ENCODE assay signal across 17 cellular contexts in genomic region chr6:119322715-119323350, GRCh38. TPM values are rescaled to one million over a fixed set of nuclear protein-coding genes. Genes with fewer than 3 reads are reported as not detected.
DNase-seq lines count a peak whose midpoint lies in the region; ATAC-seq and FAIRE-seq lines count a peak whose summit lies in the region.
"Had no signal": no experiment of that assay in that cellular context is flagged by ENCODE, and none has a peak within 500 bp of the region (broad histone marks: within the 10 kb centered on the region; RNA-seq: fewer than 3 reads in every experiment).

No MANE protein-coding gene starts in this region.

- peaks cover 25% of the 10 kb centered on the region for H3K36me3 Mint-ChIP-seq in T-helper 2 cell treated with Interferon-gamma antibody and Interleukin-4, amounts not matched to agents 5 μg/mL and 100 μg/mL, for 36 hours (ENCODE audit: low read depth)

- DNase-seq in activated CD4-positive, CD25-positive, alpha-beta regulatory T cell (lab: John Stamatoyannopoulos, UW), result no peak
- no peak for DNase-seq in T-helper 2 cell treated with Interferon-gamma antibody and Interleukin-4, amounts not matched to agents 5 μg/mL and 100 μg/mL, for 36 hours (ENCODE audit: low spot score)
- no peak for DNase-seq in left lobe of liver (ENCODE audit: low spot score)
- no peak for DNase-seq in frontal cortex (ENCODE audit: low spot score in 2 of 2)
- DNase-seq in HuH-7.5 (ENCODE audit: low spot score), result no peak
- no peak for DNase-seq in globus pallidus (ENCODE audit: low spot score)
- DNase-seq: GDM1; GOT3; Kasumi-1; NCI-H1694 treated with DMSO at 0.1 percent for 48 hours; NCI-H526; nephron progenitor cell; right cardiac atrium; stimulated activated CD4-positive, alpha-beta T cell treated with anti-CD3 and anti-CD28 coated beads, Interleukin-2, amount 100 ng/mL, for 48 hours had no signal

- peaks cover 39% of the 10 kb centered on the region for H3K4me1 Mint-ChIP-seq in T-helper 2 cell treated with Interferon-gamma antibody and Interleukin-4, amounts not matched to agents 5 μg/mL and 100 μg/mL, for 36 hours (ENCODE audit: low read depth)

- H3K4me3 Mint-ChIP-seq in T-helper 2 cell treated with Interferon-gamma antibody and Interleukin-4, amounts not matched to agents 5 μg/mL and 100 μg/mL, for 36 hours, result peak overlapping the region; percentile 69
- H3K4me3 Mint-ChIP-seq: CD14-positive monocyte, nephron progenitor cell had no signal

- FAIRE-seq in frontal cortex (lab: Jason Lieb, UNC), result no peak

- no peaks in the 10 kb centered on the region for H3K9me3 Mint-ChIP-seq in T-helper 2 cell treated with Interferon-gamma antibody and Interleukin-4, amounts not matched to agents 5 μg/mL and 100 μg/mL, for 36 hours
- H3K9me3 Mint-ChIP-seq: CD14-positive monocyte, nephron progenitor cell had no signal

- ATAC-seq in activated CD4-positive, CD25-positive, alpha-beta regulatory T cell treated with anti-CD3 and anti-CD28 coated beads, Interleukin-2, amount 50 U/mL, for 24 hours, result peak; percentile 41 to 56
- ATAC-seq in GM21423 (IDR thresholded peaks at IDR 0.05; ENCODE audit: unreplicated experiment), result peak; percentile 46
- peak; percentile 35 for ATAC-seq in left lobe of liver

- H3K27me3 Mint-ChIP-seq in T-helper 2 cell treated with Interferon-gamma antibody and Interleukin-4, amounts not matched to agents 5 μg/mL and 100 μg/mL, for 36 hours (ENCODE audit: low read depth), result no peaks in the 10 kb centered on the region

- H3K27ac Mint-ChIP-seq in T-helper 2 cell treated with Interferon-gamma antibody and Interleukin-4, amounts not matched to agents 5 μg/mL and 100 μg/mL, for 36 hours, result peak overlapping the region; percentile 88
- H3K27ac Mint-ChIP-seq: nephron progenitor cell had no signal

RNA-seq across cellular contexts. Expression of gene MAN1A1, which starts 26.7 kb away (rescaled TPM):
- total RNA-seq in left lobe of liver (116 TPM), frontal cortex (24.9 TPM)
